In the genomic region with DNA sequence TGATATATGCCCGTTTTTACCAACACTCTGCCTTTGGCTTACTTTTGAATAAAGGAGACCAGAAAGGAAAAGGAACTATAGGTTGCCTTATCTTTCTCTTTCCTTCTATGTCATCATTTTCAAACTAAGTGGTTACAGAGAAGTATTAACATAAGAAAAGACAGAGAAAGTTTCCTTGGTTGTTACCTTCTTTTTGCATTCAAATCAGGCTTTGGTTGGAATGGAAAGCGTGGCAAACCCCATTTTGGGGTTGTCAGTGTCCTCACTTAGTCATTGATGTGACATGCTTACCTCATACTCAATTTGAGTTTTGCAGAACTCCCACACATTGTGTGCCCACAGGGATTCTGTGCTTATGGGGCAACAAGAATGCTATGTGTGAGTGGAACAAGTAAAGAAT, we compare ENCODE assay signal across 19 cellular contexts. TPM values are rescaled to one million over a fixed set of nuclear protein-coding genes. Genes with fewer than 3 reads are reported as not detected.
DNase-seq lines count a peak whose midpoint lies in the region; ATAC-seq and TF ChIP-seq lines count a peak whose summit lies in the region.
"Had no signal": no experiment of that assay in that cellular context is flagged by ENCODE, and none has a peak within 500 bp of the region (broad histone marks: within the 10 kb centered on the region; RNA-seq: fewer than 3 reads in every experiment).

No MANE protein-coding gene starts in this region.

- H3K4me3 ChIP-seq in iPS-20b (ENCODE audit: low read length) = peak overlapping the region; percentile 32
- H3K4me3 ChIP-seq in CD4-positive, alpha-beta memory T cell (ENCODE audit: low read length in 2 of 2) = no peak overlapping the region
- H3K4me3 ChIP-seq: BLaER1 treated with 17β-estradiol and CSF1 and Interleukin-3, amounts not matched to agents 10 nM and 100 nM had no signal

- no peak overlapping the region for H3K27ac Mint-ChIP-seq in activated CD8-positive, alpha-beta T cell treated with anti-CD3 and anti-CD28 coated beads for 36 hours
- H3K27ac Mint-ChIP-seq in activated CD8-positive, alpha-beta T cell treated with anti-CD3 and anti-CD28 coated beads, Interleukin-2, amount 10 ng/mL, durations not matched to agents 7 days and 5 days = no peak overlapping the region
- H3K27ac Mint-ChIP-seq in CD4-positive, alpha-beta memory T cell = no peak overlapping the region
- H3K27ac Mint-ChIP-seq: IgD-negative memory B cell had no signal

- peaks cover 31% of the 10 kb centered on the region for H3K27me3 ChIP-seq in iPS-20b (ENCODE audit: insufficient read depth, low read length)
- no peaks in the 10 kb centered on the region for H3K27me3 ChIP-seq in CD4-positive, alpha-beta memory T cell (ENCODE audit: insufficient read depth, low read length)

- POLR2A ChIA-PET in activated CD8-positive, alpha-beta T cell treated with anti-CD3 and anti-CD28 coated beads for 36 hours (lab: Charles Lee) = no interaction called here
- POLR2A ChIA-PET in activated CD8-positive, alpha-beta T cell treated with anti-CD3 and anti-CD28 coated beads, Interleukin-2, amount 10 ng/mL, durations not matched to agents 7 days and 5 days (lab: Charles Lee) = no interaction called here
- POLR2A ChIA-PET in CD4-positive, alpha-beta memory T cell (lab: Charles Lee; ENCODE audit: partially characterized antibody) = no interaction called here

- H3K9me3 ChIP-seq in iPS-20b (ENCODE audit: insufficient read depth, low read depth, low read length) = no peaks in the 10 kb centered on the region
- H3K9me3 ChIP-seq in CD4-positive, alpha-beta memory T cell (ENCODE audit: control insufficient read depth in 1 of 2, low read length in 2 of 2) = no peaks in the 10 kb centered on the region

- intact Hi-C loops in activated CD8-positive, alpha-beta T cell treated with anti-CD3 and anti-CD28 coated beads for 36 hours (cut with micrococcal nuclease) = no loop called here
- intact Hi-C loops in CD4-positive, alpha-beta memory T cell (cut with micrococcal nuclease) = no loop called here

- peaks cover under 1% of the 10 kb centered on the region for H3K4me1 Mint-ChIP-seq in activated CD8-positive, alpha-beta T cell treated with anti-CD3 and anti-CD28 coated beads for 36 hours (ENCODE audit: low read depth)
- H3K4me1 Mint-ChIP-seq in activated CD8-positive, alpha-beta T cell treated with anti-CD3 and anti-CD28 coated beads, Interleukin-2, amount 10 ng/mL, durations not matched to agents 7 days and 5 days (ENCODE audit: low read depth) = no peaks in the 10 kb centered on the region
- peaks cover 0 to 3% (median 0%) of the 10 kb centered on the region in 4 donors for H3K4me1 Mint-ChIP-seq in CD4-positive, alpha-beta memory T cell

- H3K9me3 Mint-ChIP-seq in activated CD8-positive, alpha-beta T cell treated with anti-CD3 and anti-CD28 coated beads for 36 hours = no peaks in the 10 kb centered on the region
- no peaks in the 10 kb centered on the region for H3K9me3 Mint-ChIP-seq in activated CD8-positive, alpha-beta T cell treated with anti-CD3 and anti-CD28 coated beads, Interleukin-2, amount 10 ng/mL, durations not matched to agents 7 days and 5 days (ENCODE audit: insufficient read depth)
- peaks cover 0 to 5% (median 3%) of the 10 kb centered on the region in 8 donors for H3K9me3 Mint-ChIP-seq in CD4-positive, alpha-beta memory T cell
- H3K9me3 Mint-ChIP-seq: IgD-negative memory B cell had no signal

- no peak overlapping the region for H3K27ac ChIP-seq in iPS-20b (ENCODE audit: low read length)
- no peak overlapping the region for H3K27ac ChIP-seq in CD4-positive, alpha-beta memory T cell (ENCODE audit: low read depth, low read length)
- H3K27ac ChIP-seq: BLaER1 treated with 17β-estradiol and CSF1 and Interleukin-3, amounts not matched to agents 10 nM and 100 nM; RWPE1 had no signal

- H3K9ac ChIP-seq in iPS-20b (ENCODE audit: low read depth, low read length) = no peak overlapping the region
- H3K9ac ChIP-seq: BLaER1 treated with 17β-estradiol and CSF1 and Interleukin-3, amounts not matched to agents 10 nM and 100 nM had no signal

- peaks cover 29% of the 10 kb centered on the region for H3K4me1 ChIP-seq in iPS-20b (ENCODE audit: insufficient read depth, low read length)
- no peaks in the 10 kb centered on the region for H3K4me1 ChIP-seq in CD4-positive, alpha-beta memory T cell (ENCODE audit: insufficient read depth, low read length)

- H3K4me3 Mint-ChIP-seq in activated CD8-positive, alpha-beta T cell treated with anti-CD3 and anti-CD28 coated beads for 36 hours = no peak overlapping the region
- no peak overlapping the region for H3K4me3 Mint-ChIP-seq in activated CD8-positive, alpha-beta T cell treated with anti-CD3 and anti-CD28 coated beads, Interleukin-2, amount 10 ng/mL, durations not matched to agents 7 days and 5 days
- no peak overlapping the region for H3K4me3 Mint-ChIP-seq in CD4-positive, alpha-beta memory T cell
- H3K4me3 Mint-ChIP-seq: IgD-negative memory B cell had no signal

- no peak for TF ChIP-seq CTCF in activated CD8-positive, alpha-beta T cell treated with anti-CD3 and anti-CD28 coated beads for 36 hours (IDR thresholded peaks at IDR 0.05)

- peak; percentile 34 for ATAC-seq in activated CD8-positive, alpha-beta T cell treated with anti-CD3 and anti-CD28 coated beads for 36 hours
- ATAC-seq in activated CD8-positive, alpha-beta T cell treated with anti-CD3 and anti-CD28 coated beads, Interleukin-2, amount 10 ng/mL, durations not matched to agents 7 days and 5 days = no peak
- ATAC-seq in stimulated activated naive CD8-positive, alpha-beta T cell treated with anti-CD3 and anti-CD28 coated beads, Interleukin-15, Interleukin-2, amounts not matched to agents 100 U/mL and 50 U/mL, for 24 hours = peak; percentile 63
- ATAC-seq: PC-3 had no signal

- H3K36me3 Mint-ChIP-seq in activated CD8-positive, alpha-beta T cell treated with anti-CD3 and anti-CD28 coated beads for 36 hours (ENCODE audit: low read depth) = no peaks in the 10 kb centered on the region
- H3K36me3 Mint-ChIP-seq in activated CD8-positive, alpha-beta T cell treated with anti-CD3 and anti-CD28 coated beads, Interleukin-2, amount 10 ng/mL, durations not matched to agents 7 days and 5 days (ENCODE audit: low read depth) = no peaks in the 10 kb centered on the region
- no peaks in the 10 kb centered on the region for H3K36me3 Mint-ChIP-seq in CD4-positive, alpha-beta memory T cell
- H3K36me3 Mint-ChIP-seq: IgD-negative memory B cell had no signal

- no peaks in the 10 kb centered on the region for H3K36me3 ChIP-seq in iPS-20b (ENCODE audit: insufficient read depth, low read depth, low read length)
- no peaks in the 10 kb centered on the region for H3K36me3 ChIP-seq in CD4-positive, alpha-beta memory T cell (ENCODE audit: insufficient read depth, low read length)
- H3K36me3 ChIP-seq: BLaER1 treated with 17β-estradiol and CSF1 and Interleukin-3, amounts not matched to agents 10 nM and 100 nM had no signal

- DNase-seq in activated CD8-positive, alpha-beta T cell treated with anti-CD3 and anti-CD28 coated beads for 36 hours = peak; percentile 35
- DNase-seq in activated CD8-positive, alpha-beta T cell treated with anti-CD3 and anti-CD28 coated beads, Interleukin-2, amount 10 ng/mL, durations not matched to agents 7 days and 5 days = no peak
- DNase-seq in OCI-M1 (lab: John Stamatoyannopoulos, UW) = peak; percentile 62
- no peak for DNase-seq in stimulated activated naive CD8-positive, alpha-beta T cell treated with anti-CD3 and anti-CD28 coated beads, Interleukin-15, Interleukin-2, amounts not matched to agents 100 U/mL and 50 U/mL, for 24 hours
- no peak for DNase-seq in stimulated activated CD4-positive, alpha-beta T cell treated with anti-CD3 and anti-CD28 coated beads, Interleukin-2, amount 100 ng/mL, for 24 hours
- DNase-seq in AML-193 (lab: John Stamatoyannopoulos, UW) = no peak
- DNase-seq in CD4-positive, alpha-beta memory T cell = no peak
- DNase-seq: DMS 273 treated with DMSO at 0.1 percent for 48 hours, GF-D8, H7, NCI-H187, NCI-H2171, NCI-H446 treated with DMSO at 0.1 percent for 48 hours, NCI-H748 treated with DMSO at 0.1 percent for 48 hours, PC-3 had no signal

- CTCF ChIA-PET in activated CD8-positive, alpha-beta T cell treated with anti-CD3 and anti-CD28 coated beads for 36 hours (lab: Charles Lee) = interaction anchor here (0.7 kb wide), 1 partner anchor 14 kb away, joined by 3 read pairs; no protein-coding TSS in a partner anchor
- CTCF ChIA-PET in activated CD8-positive, alpha-beta T cell treated with anti-CD3 and anti-CD28 coated beads, Interleukin-2, amount 10 ng/mL, durations not matched to agents 7 days and 5 days (lab: Charles Lee) = no interaction called here
- CTCF ChIA-PET in CD4-positive, alpha-beta memory T cell (lab: Charles Lee; ENCODE audit: partially characterized antibody) = no interaction called here

- peaks cover 28% of the 10 kb centered on the region for H3K27me3 Mint-ChIP-seq in activated CD8-positive, alpha-beta T cell treated with anti-CD3 and anti-CD28 coated beads for 36 hours
- H3K27me3 Mint-ChIP-seq in activated CD8-positive, alpha-beta T cell treated with anti-CD3 and anti-CD28 coated beads, Interleukin-2, amount 10 ng/mL, durations not matched to agents 7 days and 5 days (ENCODE audit: low read depth) = peaks cover 30% of the 10 kb centered on the region
- peaks cover 15 to 20% of the 10 kb centered on the region in 2 donors for H3K27me3 Mint-ChIP-seq in CD4-positive, alpha-beta memory T cell

RNA-seq across cellular contexts. Expression of gene THRB, which starts 3.7 kb away (rescaled TPM):
- not detected for total RNA-seq in activated CD8-positive, alpha-beta T cell treated with anti-CD3 and anti-CD28 coated beads for 36 hours
- not detected for total RNA-seq in activated CD8-positive, alpha-beta T cell treated with anti-CD3 and anti-CD28 coated beads, Interleukin-2, amount 10 ng/mL, durations not matched to agents 7 days and 5 days
- not detected for total RNA-seq in CD4-positive, alpha-beta memory T cell
- under 1 TPM in 1 of 2 donors, not detected in 1; 0.03 TPM for polyA plus RNA-seq in CD4-positive, alpha-beta memory T cell

Comparison
In these comparisons a context has a peak if more than half of its experiments do, and no peak if none do; other contexts are left out.
1. DNase-seq: peak in activated CD8-positive, alpha-beta T cell treated with anti-CD3 and anti-CD28 coated beads for 36 hours (single experiment) and OCI-M1 (single experiment); none in activated CD8-positive, alpha-beta T cell treated with anti-CD3 and anti-CD28 coated beads, Interleukin-2, amount 10 ng/mL, durations not matched to agents 7 days and 5 days (single experiment), stimulated activated naive CD8-positive, alpha-beta T cell treated with anti-CD3 and anti-CD28 coated beads, Interleukin-15, Interleukin-2, amounts not matched to agents 100 U/mL and 50 U/mL, for 24 hours (single experiment), stimulated activated CD4-positive, alpha-beta T cell treated with anti-CD3 and anti-CD28 coated beads, Interleukin-2, amount 100 ng/mL, for 24 hours (0 of 2), AML-193 (0 of 2) and CD4-positive, alpha-beta memory T cell (0 of 5).